ENCODE assay signal across 12 cellular contexts in genomic region chr19:47509973-47510372, GRCh38. TPM values are rescaled to one million over a fixed set of nuclear protein-coding genes. Genes with fewer than 3 reads are reported as not detected.
DNase-seq lines count a peak whose midpoint lies in the region; ATAC-seq and TF ChIP-seq lines count a peak whose summit lies in the region.
"Had no signal": no experiment of that assay in that cellular context is flagged by ENCODE, and none has a peak within 500 bp of the region (broad histone marks: within the 10 kb centered on the region; RNA-seq: fewer than 3 reads in every experiment).

No MANE protein-coding gene starts in this region.

- peak overlapping the region in 2 of 3 donors; percentile 2 to 86 for H3K4me3 ChIP-seq in breast epithelium
- H3K4me3 ChIP-seq in skeletal muscle satellite cell (ENCODE audit: low read length): peak overlapping the region; percentile 58

- no peaks in the 10 kb centered on the region for H3K36me3 ChIP-seq in breast epithelium
- peaks cover 20% of the 10 kb centered on the region for H3K36me3 ChIP-seq in skeletal muscle satellite cell (ENCODE audit: insufficient read depth, low read length)

- peak overlapping the region; percentile 61 for H3K9ac ChIP-seq in skeletal muscle satellite cell (ENCODE audit: low read depth, low read length)

- TF ChIP-seq POLR2A in breast epithelium (IDR thresholded peaks at IDR 0.05): no peak

- DNase-seq in LHCN-M2 (ENCODE audit: low read depth): peak; percentile 80
- DNase-seq in breast epithelium (ENCODE audit: low spot score in 2 of 2): peak; percentile 74 to 78
- peak; percentile 16 for DNase-seq in kidney glomerular epithelial cell (lab: John Stamatoyannopoulos, UW)
- DNase-seq in NCI-H2107 treated with DMSO at 0.1 percent for 48 hours (lab: John Stamatoyannopoulos, UW; ENCODE audit: unreplicated experiment): no peak
- no peak for DNase-seq in NCI-H1105 treated with DMSO at 0.1 percent for 48 hours (lab: John Stamatoyannopoulos, UW)
- DNase-seq: activated CD4-positive, alpha-beta T cell treated with anti-CD3 and anti-CD28 coated beads, Interleukin-2, amount 50 U/mL, for 48 hours; NCI-H2081; RPMI8226 had no signal

- H3K4me1 ChIP-seq in breast epithelium: peaks cover 38 to 67% of the 10 kb centered on the region in 2 donors
- H3K4me1 ChIP-seq in skeletal muscle satellite cell (ENCODE audit: control insufficient read depth, insufficient read depth, low read length): peaks cover 70% of the 10 kb centered on the region

- H3K4me2 ChIP-seq in skeletal muscle satellite cell (ENCODE audit: low read length): peak overlapping the region; percentile 95

- peak overlapping the region; percentile 94 to 99 for H3K27ac ChIP-seq in breast epithelium

- ATAC-seq in GM18867 (IDR thresholded peaks at IDR 0.05; ENCODE audit: unreplicated experiment) (no peak), HG03175 (IDR thresholded peaks at IDR 0.05; ENCODE audit: unreplicated experiment) (no peak)

- intact Hi-C loops in breast epithelium (cut with DNase I; ENCODE audit: low total_unique reads): no loop called here

- H3K27me3 ChIP-seq in breast epithelium (no peaks in the 10 kb centered on the region), skeletal muscle satellite cell (ENCODE audit: control insufficient read depth, insufficient read depth, low read length) (no peaks in the 10 kb centered on the region)

- no peaks in the 10 kb centered on the region for H3K9me3 ChIP-seq in breast epithelium
- H3K9me3 ChIP-seq in skeletal muscle satellite cell (replicated peaks; ENCODE audit: low read length): no peaks in the 10 kb centered on the region

- no peak for TF ChIP-seq CTCF in breast epithelium (IDR thresholded peaks at IDR 0.05)

RNA-seq across cellular contexts. Expression of gene NAPA, which starts 4.9 kb away (rescaled TPM):
- total RNA-seq in LHCN-M2 (2014; rRNA removed) (153 and 242 TPM in 2 replicates), breast epithelium (100 to 1,000 TPM in 1 of 3 donors, 10 to 100 TPM in 2; 82.4 to 117 (median 96.0) TPM)
- 130 TPM for polyA plus RNA-seq in LHCN-M2 (2012)
- 69.0 and 79.6 TPM in 2 replicates for total RNA-seq in skeletal muscle satellite cell (2012; rRNA removed)

RNA-seq across cellular contexts. Expression of gene KPTN, which starts 26.0 kb away (rescaled TPM):
- total RNA-seq in LHCN-M2 (2014; rRNA removed): 8.4 and 8.5 TPM in 2 replicates
- 11.0 TPM for polyA plus RNA-seq in LHCN-M2 (2012)
- total RNA-seq in breast epithelium: 1 to 10 TPM; 4.6 to 6.6 (median 6.3) TPM
- total RNA-seq in skeletal muscle satellite cell (2012; rRNA removed): 3.0 and 3.1 TPM in 2 replicates

RNA-seq across cellular contexts. Expression of gene SLC8A2, which starts 38.3 kb away (rescaled TPM):
- total RNA-seq in LHCN-M2 (2014; rRNA removed): 0.06 TPM in 1 of 2 replicates, not detected in the other
- polyA plus RNA-seq in LHCN-M2 (2012): 0.01 TPM
- total RNA-seq in breast epithelium: under 1 TPM in 2 of 3 donors, not detected in 1; under 0.01 to 0.29 TPM
- under 0.01 TPM in 1 of 2 replicates, not detected in the other for total RNA-seq in skeletal muscle satellite cell (2012; rRNA removed)
- total RNA-seq: lung microvascular endothelial cell had no signal

Comparison
In these comparisons a context has a peak if more than half of its experiments do, and no peak if none do; other contexts are left out.
1. DNase-seq: peak in LHCN-M2 (single experiment), breast epithelium (2 of 2) and kidney glomerular epithelial cell (single experiment); none in NCI-H2107 treated with DMSO at 0.1 percent for 48 hours (single experiment) and NCI-H1105 treated with DMSO at 0.1 percent for 48 hours (single experiment).